8 cellular contexts compared by ENCODE assay signal in the genomic region with DNA sequence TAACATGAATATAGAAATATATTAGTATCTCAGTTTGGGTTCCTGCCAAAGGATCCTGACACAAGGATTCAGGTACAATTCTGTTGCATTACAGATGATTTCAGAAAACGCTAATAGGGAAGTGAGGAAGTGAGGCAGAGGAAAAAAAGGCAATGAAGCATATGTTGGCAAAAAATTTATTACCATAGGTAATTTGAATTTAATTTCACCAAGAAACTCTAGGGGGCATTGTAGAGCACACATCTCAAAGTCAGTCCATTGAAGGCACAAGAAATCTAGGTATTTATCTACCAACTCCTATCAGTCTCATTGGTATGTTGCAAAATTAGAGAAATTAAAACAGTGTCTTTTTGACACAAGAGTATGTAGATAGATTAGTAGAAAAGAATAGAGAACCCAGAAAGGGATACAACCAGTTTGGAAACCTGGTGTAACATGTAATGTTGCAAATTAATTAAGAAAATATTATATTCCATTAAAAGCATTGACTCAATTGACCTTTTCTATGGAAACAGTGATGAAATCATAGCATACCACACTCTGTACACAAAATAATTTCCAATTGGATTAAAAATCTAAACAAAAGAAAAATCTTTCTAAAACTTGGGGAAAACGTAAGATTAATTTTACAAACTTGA.
A peak's percentile ranks its signal among the peaks of the same experiment; 100 is the strongest.
DNase-seq lines count a peak whose midpoint lies in the region; ATAC-seq, FAIRE-seq and TF ChIP-seq lines count a peak whose summit lies in the region.

No MANE protein-coding gene starts in this region.

- H3K27ac ChIP-seq in PC-9 (no peak overlapping the region), psoas muscle (no peak overlapping the region)
- H3K27ac ChIP-seq in CD8-positive, alpha-beta memory T cell (ENCODE audit: low read depth, low read length): no peak overlapping the region

- H3K4me3 Mint-ChIP-seq in CD8-positive, alpha-beta memory T cell: no peak overlapping the region

- WGBS in psoas muscle, 3 donors: 63 to 68% (median 66%) methylated on average over 2 of the region's 2 CpGs

- no peaks in the 10 kb centered on the region for H3K36me3 ChIP-seq in PC-9 (ENCODE audit: low read depth)
- H3K36me3 ChIP-seq in CD8-positive, alpha-beta memory T cell (ENCODE audit: insufficient read depth, low read length): no peaks in the 10 kb centered on the region
- H3K36me3 ChIP-seq in psoas muscle (ENCODE audit: insufficient read depth in 1 of 2, low read depth in 1 of 2): no peaks in the 10 kb centered on the region

- H3K27me3 Mint-ChIP-seq in CD8-positive, alpha-beta memory T cell: peaks cover 0 to 2% of the 10 kb centered on the region in 2 donors

- H3K79me2 ChIP-seq in PC-9 (ENCODE audit: low read depth): no peaks in the 10 kb centered on the region

- H3K4me2 ChIP-seq in PC-9: no peak overlapping the region

- no peaks in the 10 kb centered on the region for H4K20me1 ChIP-seq in PC-9 (ENCODE audit: insufficient read depth)

- DNase-seq in AG10803 (ENCODE audit: low read depth) (peak; percentile 21), H54 (ENCODE audit: insufficient read length, low spot score) (peak; percentile 2), PC-9 (no peak), fibroblast of villous mesenchyme (ENCODE audit: low read depth) (peak; percentile 23), psoas muscle (no peak)
- no peak for DNase-seq in CD8-positive, alpha-beta memory T cell

- TF ChIP-seq POLR2A in H54 (IDR thresholded peaks at IDR 0.05; ENCODE audit: low read depth, low read length): no peak

- no peaks in the 10 kb centered on the region for H3K4me1 ChIP-seq in PC-9 (replicated peaks; ENCODE audit: insufficient read depth)
- H3K4me1 ChIP-seq in CD8-positive, alpha-beta memory T cell (ENCODE audit: insufficient read depth, low read length): no peaks in the 10 kb centered on the region
- H3K4me1 ChIP-seq in psoas muscle: no peaks in the 10 kb centered on the region

- H3K4me1 Mint-ChIP-seq in CD8-positive, alpha-beta memory T cell: no peaks in the 10 kb centered on the region

- H3K27me3 ChIP-seq in PC-9 (ENCODE audit: insufficient read depth, low read depth): no peaks in the 10 kb centered on the region
- no peaks in the 10 kb centered on the region for H3K27me3 ChIP-seq in CD8-positive, alpha-beta memory T cell (ENCODE audit: insufficient read depth, low read length, poor library complexity, severe bottlenecking)
- no peaks in the 10 kb centered on the region for H3K27me3 ChIP-seq in psoas muscle (ENCODE audit: insufficient read depth in 3 of 3, low read length in 2 of 3)

- no peaks in the 10 kb centered on the region; the same call in 1 of the 2 replicates for H3K9me3 ChIP-seq in PC-9 (ENCODE audit: insufficient read depth, low read depth)
- no peaks in the 10 kb centered on the region for H3K9me3 ChIP-seq in CD8-positive, alpha-beta memory T cell (ENCODE audit: low read length)
- H3K9me3 ChIP-seq in psoas muscle: no peaks in the 10 kb centered on the region

- no peak overlapping the region for H2AFZ ChIP-seq in PC-9

- POLR2A ChIA-PET in PC-9 (lab: Charles Lee; ENCODE audit: unreplicated experiment): no interaction called here
- POLR2A ChIA-PET in CD8-positive, alpha-beta memory T cell (lab: Charles Lee): no interaction called here

- FAIRE-seq in H54 (lab: Jason Lieb, UNC): peak; percentile 83

- peak; percentile 62 for TF ChIP-seq CTCF in AG10803 (conservative IDR thresholded peaks at IDR 0.05; ENCODE audit: low read length)
- peak; percentile 74 for TF ChIP-seq CTCF in PC-9 (conservative IDR thresholded peaks at IDR 0.05)
- TF ChIP-seq CTCF in fibroblast of villous mesenchyme (IDR thresholded peaks at IDR 0.05; ENCODE audit: insufficient read depth, low read depth, low read length): peak; percentile 65
- no peak for TF ChIP-seq CTCF in psoas muscle (IDR thresholded peaks at IDR 0.05)

- H3K27ac Mint-ChIP-seq in CD8-positive, alpha-beta memory T cell: no peak overlapping the region

- CTCF ChIA-PET in PC-9 (lab: Charles Lee): no interaction called here
- CTCF ChIA-PET in CD8-positive, alpha-beta memory T cell (lab: Charles Lee): no interaction called here

- peaks cover 0 to 6% (median 0%) of the 10 kb centered on the region in 5 donors for H3K9me3 Mint-ChIP-seq in CD8-positive, alpha-beta memory T cell

- BruUV-seq in PC-9 (replicated peaks; lab: Mats Ljungman, UMichigan): no TSS peak

- H3K4me3 ChIP-seq in AG10803 (ENCODE audit: low read length): no peak overlapping the region
- no peak overlapping the region for H3K4me3 ChIP-seq in PC-9
- no peak overlapping the region for H3K4me3 ChIP-seq in fibroblast of villous mesenchyme (ENCODE audit: low read depth, low read length)
- H3K4me3 ChIP-seq in CD8-positive, alpha-beta memory T cell (ENCODE audit: low read length): no peak overlapping the region
- H3K4me3 ChIP-seq in psoas muscle: no peak overlapping the region

- H3F3A ChIP-seq in PC-9 (ENCODE audit: insufficient read depth, low read depth): no peaks in the 10 kb centered on the region

- ATAC-seq in psoas muscle (no peak), HG02678 (IDR thresholded peaks at IDR 0.05; ENCODE audit: unreplicated experiment) (no peak), GM18511 (IDR thresholded peaks at IDR 0.05; ENCODE audit: unreplicated experiment) (no peak)

- no peaks in the 10 kb centered on the region for H3K36me3 Mint-ChIP-seq in CD8-positive, alpha-beta memory T cell

- intact Hi-C loops in PC-9 (cut with micrococcal nuclease; ENCODE audit: unreplicated experiment) (no loop called here), psoas muscle (cut with DNase I) (no loop called here)

- H3K9me2 ChIP-seq in PC-9 (ENCODE audit: insufficient read depth): peaks cover 6% of the 10 kb centered on the region; the same call in 1 of the 2 replicates

Comparison
In these comparisons a context has a peak if more than half of its experiments do, and no peak if none do; other contexts are left out.
1. DNase-seq: peak in AG10803 (single experiment), H54 (single experiment) and fibroblast of villous mesenchyme (single experiment); none in PC-9 (0 of 2), CD8-positive, alpha-beta memory T cell (0 of 5) and psoas muscle (0 of 2).